ENCODE assay signal across 1 cellular context in genomic region chr5:76811214-76811613, GRCh38.
TF ChIP-seq lines count a peak whose summit lies in the region.

No MANE protein-coding gene starts in this region.

TF ChIP-seq in H1, 55 proteins besides CTCF, POLR2A, EP300 and RAD21:
- TF ChIP-seq CBX8 (IDR thresholded peaks at IDR 0.05; ENCODE audit: borderline replicate concordance, low read depth, low read length) (no peak), SP2 (IDR thresholded peaks at IDR 0.05; ENCODE audit: low read length) (no peak), GTF2F1 (IDR thresholded peaks at IDR 0.05; ENCODE audit: borderline replicate concordance, low read depth, low read length) (no peak), RXRA (IDR thresholded peaks at IDR 0.05; ENCODE audit: insufficient read depth, low read depth, low read length) (no peak), CTBP2 (IDR thresholded peaks at IDR 0.05; ENCODE audit: borderline replicate concordance, insufficient read depth, insufficient read length, low read length) (no peak), CREB1 (IDR thresholded peaks at IDR 0.05) (no peak), NRF1 (IDR thresholded peaks at IDR 0.05; ENCODE audit: low read depth, low read length) (no peak), TAF1 (IDR thresholded peaks at IDR 0.05; ENCODE audit: low read depth, low read length) (no peak), SIRT6 (IDR thresholded peaks at IDR 0.05; ENCODE audit: low read length) (no peak), CBX5 (IDR thresholded peaks at IDR 0.05; ENCODE audit: low read depth, low read length) (no peak), BACH1 (IDR thresholded peaks at IDR 0.05; ENCODE audit: low read length) (no peak)
- TF ChIP-seq, protein P1, sequence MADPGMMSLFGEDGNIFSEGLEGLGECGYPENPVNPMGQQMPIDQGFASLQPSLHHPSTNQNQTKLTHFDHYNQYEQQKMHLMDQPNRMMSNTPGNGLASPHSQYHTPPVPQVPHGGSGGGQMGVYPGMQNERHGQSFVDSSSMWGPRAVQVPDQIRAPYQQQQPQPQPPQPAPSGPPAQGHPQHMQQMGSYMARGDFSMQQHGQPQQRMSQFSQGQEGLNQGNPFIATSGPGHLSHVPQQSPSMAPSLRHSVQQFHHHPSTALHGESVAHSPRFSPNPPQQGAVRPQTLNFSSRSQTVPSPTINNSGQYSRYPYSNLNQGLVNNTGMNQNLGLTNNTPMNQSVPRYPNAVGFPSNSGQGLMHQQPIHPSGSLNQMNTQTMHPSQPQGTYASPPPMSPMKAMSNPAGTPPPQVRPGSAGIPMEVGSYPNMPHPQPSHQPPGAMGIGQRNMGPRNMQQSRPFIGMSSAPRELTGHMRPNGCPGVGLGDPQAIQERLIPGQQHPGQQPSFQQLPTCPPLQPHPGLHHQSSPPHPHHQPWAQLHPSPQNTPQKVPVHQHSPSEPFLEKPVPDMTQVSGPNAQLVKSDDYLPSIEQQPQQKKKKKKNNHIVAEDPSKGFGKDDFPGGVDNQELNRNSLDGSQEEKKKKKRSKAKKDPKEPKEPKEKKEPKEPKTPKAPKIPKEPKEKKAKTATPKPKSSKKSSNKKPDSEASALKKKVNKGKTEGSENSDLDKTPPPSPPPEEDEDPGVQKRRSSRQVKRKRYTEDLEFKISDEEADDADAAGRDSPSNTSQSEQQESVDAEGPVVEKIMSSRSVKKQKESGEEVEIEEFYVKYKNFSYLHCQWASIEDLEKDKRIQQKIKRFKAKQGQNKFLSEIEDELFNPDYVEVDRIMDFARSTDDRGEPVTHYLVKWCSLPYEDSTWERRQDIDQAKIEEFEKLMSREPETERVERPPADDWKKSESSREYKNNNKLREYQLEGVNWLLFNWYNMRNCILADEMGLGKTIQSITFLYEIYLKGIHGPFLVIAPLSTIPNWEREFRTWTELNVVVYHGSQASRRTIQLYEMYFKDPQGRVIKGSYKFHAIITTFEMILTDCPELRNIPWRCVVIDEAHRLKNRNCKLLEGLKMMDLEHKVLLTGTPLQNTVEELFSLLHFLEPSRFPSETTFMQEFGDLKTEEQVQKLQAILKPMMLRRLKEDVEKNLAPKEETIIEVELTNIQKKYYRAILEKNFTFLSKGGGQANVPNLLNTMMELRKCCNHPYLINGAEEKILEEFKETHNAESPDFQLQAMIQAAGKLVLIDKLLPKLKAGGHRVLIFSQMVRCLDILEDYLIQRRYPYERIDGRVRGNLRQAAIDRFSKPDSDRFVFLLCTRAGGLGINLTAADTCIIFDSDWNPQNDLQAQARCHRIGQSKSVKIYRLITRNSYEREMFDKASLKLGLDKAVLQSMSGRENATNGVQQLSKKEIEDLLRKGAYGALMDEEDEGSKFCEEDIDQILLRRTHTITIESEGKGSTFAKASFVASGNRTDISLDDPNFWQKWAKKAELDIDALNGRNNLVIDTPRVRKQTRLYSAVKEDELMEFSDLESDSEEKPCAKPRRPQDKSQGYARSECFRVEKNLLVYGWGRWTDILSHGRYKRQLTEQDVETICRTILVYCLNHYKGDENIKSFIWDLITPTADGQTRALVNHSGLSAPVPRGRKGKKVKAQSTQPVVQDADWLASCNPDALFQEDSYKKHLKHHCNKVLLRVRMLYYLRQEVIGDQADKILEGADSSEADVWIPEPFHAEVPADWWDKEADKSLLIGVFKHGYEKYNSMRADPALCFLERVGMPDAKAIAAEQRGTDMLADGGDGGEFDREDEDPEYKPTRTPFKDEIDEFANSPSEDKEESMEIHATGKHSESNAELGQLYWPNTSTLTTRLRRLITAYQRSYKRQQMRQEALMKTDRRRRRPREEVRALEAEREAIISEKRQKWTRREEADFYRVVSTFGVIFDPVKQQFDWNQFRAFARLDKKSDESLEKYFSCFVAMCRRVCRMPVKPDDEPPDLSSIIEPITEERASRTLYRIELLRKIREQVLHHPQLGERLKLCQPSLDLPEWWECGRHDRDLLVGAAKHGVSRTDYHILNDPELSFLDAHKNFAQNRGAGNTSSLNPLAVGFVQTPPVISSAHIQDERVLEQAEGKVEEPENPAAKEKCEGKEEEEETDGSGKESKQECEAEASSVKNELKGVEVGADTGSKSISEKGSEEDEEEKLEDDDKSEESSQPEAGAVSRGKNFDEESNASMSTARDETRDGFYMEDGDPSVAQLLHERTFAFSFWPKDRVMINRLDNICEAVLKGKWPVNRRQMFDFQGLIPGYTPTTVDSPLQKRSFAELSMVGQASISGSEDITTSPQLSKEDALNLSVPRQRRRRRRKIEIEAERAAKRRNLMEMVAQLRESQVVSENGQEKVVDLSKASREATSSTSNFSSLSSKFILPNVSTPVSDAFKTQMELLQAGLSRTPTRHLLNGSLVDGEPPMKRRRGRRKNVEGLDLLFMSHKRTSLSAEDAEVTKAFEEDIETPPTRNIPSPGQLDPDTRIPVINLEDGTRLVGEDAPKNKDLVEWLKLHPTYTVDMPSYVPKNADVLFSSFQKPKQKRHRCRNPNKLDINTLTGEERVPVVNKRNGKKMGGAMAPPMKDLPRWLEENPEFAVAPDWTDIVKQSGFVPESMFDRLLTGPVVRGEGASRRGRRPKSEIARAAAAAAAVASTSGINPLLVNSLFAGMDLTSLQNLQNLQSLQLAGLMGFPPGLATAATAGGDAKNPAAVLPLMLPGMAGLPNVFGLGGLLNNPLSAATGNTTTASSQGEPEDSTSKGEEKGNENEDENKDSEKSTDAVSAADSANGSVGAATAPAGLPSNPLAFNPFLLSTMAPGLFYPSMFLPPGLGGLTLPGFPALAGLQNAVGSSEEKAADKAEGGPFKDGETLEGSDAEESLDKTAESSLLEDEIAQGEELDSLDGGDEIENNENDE (IDR thresholded peaks at IDR 0.05; ENCODE audit: insufficient replicate concordance, low read length) = no peak
